Comparison of ENCODE assay signal across 16 cellular contexts in the genomic region with DNA sequence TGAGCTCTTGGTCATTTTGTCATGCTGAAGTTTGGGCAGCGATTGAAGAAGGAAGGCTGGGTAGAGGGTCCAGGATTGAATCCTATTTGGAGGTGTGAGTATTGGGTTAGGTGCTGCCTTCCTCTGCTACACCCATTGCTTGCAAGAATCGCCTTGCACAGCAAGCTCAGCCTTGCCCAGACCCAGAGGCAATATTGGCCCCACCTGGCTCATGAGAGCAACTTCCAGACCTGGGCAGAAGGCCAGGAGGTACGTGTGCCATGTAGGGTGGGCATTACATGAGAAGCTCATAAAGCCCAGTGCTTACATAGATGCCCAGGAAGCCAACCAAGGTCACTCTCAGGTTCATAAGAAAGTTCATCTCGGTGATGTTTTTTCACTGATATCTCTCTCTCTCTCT.
A peak's percentile ranks its signal among the peaks of the same experiment; 100 is the strongest.
DNase-seq lines count a peak whose midpoint lies in the region; TF ChIP-seq lines count a peak whose summit lies in the region.
"Had no signal": no experiment of that assay in that cellular context is flagged by ENCODE, and none has a peak within 500 bp of the region (broad histone marks: within the 10 kb centered on the region; RNA-seq: fewer than 3 reads in every experiment).

No MANE protein-coding gene starts in this region.

- H3K27ac ChIP-seq in mammary epithelial cell (ENCODE audit: insufficient read depth, low read depth, low read length) (no peak overlapping the region), mesenchymal stem cell (ENCODE audit: low read length, poor library complexity, severe bottlenecking) (no peak overlapping the region)
- H3K27ac ChIP-seq: BLaER1 treated with 17β-estradiol and CSF1 and Interleukin-3, amounts not matched to agents 10 nM and 100 nM; SK-N-MC had no signal

- no peak overlapping the region for H3K4me3 ChIP-seq in mammary epithelial cell (replicated peaks in 1 of 3; ENCODE audit: insufficient read depth in 1 of 3, low read depth in 2 of 3, low read length in 3 of 3)
- no peak overlapping the region for H3K4me3 ChIP-seq in mesenchymal stem cell (ENCODE audit: insufficient read depth in 1 of 2, low read depth in 1 of 2, low read length in 2 of 2)
- H3K4me3 ChIP-seq: BLaER1 treated with 17β-estradiol and CSF1 and Interleukin-3, amounts not matched to agents 10 nM and 100 nM; HAP-1; SK-N-MC had no signal

- no peak overlapping the region for H4K8ac ChIP-seq in mesenchymal stem cell (ENCODE audit: low read length)

- H3K4me1 ChIP-seq in mammary epithelial cell (ENCODE audit: insufficient read depth, low read length) = peaks cover 18% of the 10 kb centered on the region
- H3K4me1 ChIP-seq in mesenchymal stem cell (ENCODE audit: control insufficient read depth, insufficient read depth, low read depth, low read length) = peaks cover 4% of the 10 kb centered on the region
- H3K4me1 ChIP-seq: BLaER1 treated with 17β-estradiol and CSF1 and Interleukin-3, amounts not matched to agents 10 nM and 100 nM; HAP-1 had no signal

- H4K91ac ChIP-seq in mesenchymal stem cell (ENCODE audit: low read length) = no peak overlapping the region

- TF ChIP-seq CTCF in mammary epithelial cell (conservative IDR thresholded peaks at IDR 0.05 in 1 of 2, IDR thresholded peaks at IDR 0.05 in 1 of 2; ENCODE audit: extremely low read depth in 1 of 2, insufficient read depth in 1 of 2, low read depth in 1 of 2, low read length in 2 of 2) (no peak), type B pancreatic cell (conservative IDR thresholded peaks at IDR 0.05) (no peak), GM13976 (IDR thresholded peaks at IDR 0.05; ENCODE audit: borderline replicate concordance, control extremely low read depth, extremely low read depth, insufficient read depth, missing control alignments) (no peak)

- H2AFZ ChIP-seq in mammary epithelial cell (ENCODE audit: low read depth, low read length) (peak overlapping the region; percentile 6), mesenchymal stem cell (ENCODE audit: low read depth, low read length) (no peak overlapping the region)

- no peaks in the 10 kb centered on the region for H3K36me3 ChIP-seq in mammary epithelial cell (ENCODE audit: insufficient read depth, low read length)
- no peaks in the 10 kb centered on the region for H3K36me3 ChIP-seq in mesenchymal stem cell (ENCODE audit: control insufficient read depth in 1 of 2, insufficient read depth in 2 of 2, low read depth in 1 of 2, low read length in 2 of 2)
- H3K36me3 ChIP-seq: BLaER1 treated with 17β-estradiol and CSF1 and Interleukin-3, amounts not matched to agents 10 nM and 100 nM; HAP-1 had no signal

- no peak overlapping the region for H3K18ac ChIP-seq in mesenchymal stem cell (ENCODE audit: low read depth in 1 of 2, low read length in 2 of 2)

- H3K79me2 ChIP-seq in mammary epithelial cell (ENCODE audit: insufficient read depth, low read length) = no peaks in the 10 kb centered on the region

- H2BK12ac ChIP-seq in mesenchymal stem cell (ENCODE audit: low read length in 2 of 2) = no peak overlapping the region

- no TSS peak for BruUV-seq in mammary epithelial cell (replicated peaks; lab: Mats Ljungman, UMichigan)

- WGBS in mammary epithelial cell (ENCODE audit: low coverage, missing lambda C conversion rate) = 10% methylated on average over 3 of the region's 4 CpGs
- 76% methylated on average over 3 of the region's 4 CpGs for WGBS in mesenchymal stem cell

- peak overlapping the region; percentile 91 for H2AK5ac ChIP-seq in mesenchymal stem cell (ENCODE audit: low read length, severe bottlenecking)

- H3K36me3 Mint-ChIP-seq in type B pancreatic cell = no peaks in the 10 kb centered on the region

- H4K20me1 ChIP-seq in mammary epithelial cell (ENCODE audit: insufficient read depth, low read length) = no peaks in the 10 kb centered on the region
- H4K20me1 ChIP-seq: BLaER1 treated with 17β-estradiol and CSF1 and Interleukin-3, amounts not matched to agents 10 nM and 100 nM had no signal

- H3K27me3 ChIP-seq in mammary epithelial cell (ENCODE audit: insufficient read depth, low read length) (no peaks in the 10 kb centered on the region), mesenchymal stem cell (ENCODE audit: control insufficient read depth in 1 of 2, insufficient read depth in 1 of 2, low read length in 2 of 2) (no peaks in the 10 kb centered on the region)
- H3K27me3 ChIP-seq: BLaER1 treated with 17β-estradiol and CSF1 and Interleukin-3, amounts not matched to agents 10 nM and 100 nM had no signal

- no peaks in the 10 kb centered on the region for H3K79me1 ChIP-seq in mesenchymal stem cell (replicated peaks; ENCODE audit: low read length, poor library complexity, severe bottlenecking)

- no peak overlapping the region for H2BK15ac ChIP-seq in mesenchymal stem cell (ENCODE audit: low read depth, poor library complexity, severe bottlenecking)

- intact Hi-C loops in mammary epithelial cell (cut with micrococcal nuclease) = no loop called here

- peaks cover 7% of the 10 kb centered on the region for H3K4me1 Mint-ChIP-seq in type B pancreatic cell (ENCODE audit: unreplicated experiment)

- CTCF ChIA-PET in mammary epithelial cell (lab: Charles Lee; ENCODE audit: low non-redundant PET) = no interaction called here

- in situ Hi-C loops in mammary epithelial cell (cut with MboI; ENCODE audit: low sequenced_read_pairs in 2 of 2) (loop anchor here in 1 of 2 donors (10.0 kb wide), 3 partner anchors 107 to 717 kb away; a partner anchor contains a TSS), GM13976 (cut with MboI; ENCODE audit: low sequenced_read_pairs, unreplicated experiment) (no loop called here)

- peak overlapping the region; percentile 25 for H3K27ac Mint-ChIP-seq in type B pancreatic cell

- H3K14ac ChIP-seq in mesenchymal stem cell (ENCODE audit: low read length in 2 of 2) = no peak overlapping the region

- H3K4me3 Mint-ChIP-seq in type B pancreatic cell = no peak overlapping the region

- no peak overlapping the region for H3K4me2 ChIP-seq in mammary epithelial cell (ENCODE audit: insufficient read depth, low read depth, low read length)
- H3K4me2 ChIP-seq in mesenchymal stem cell (ENCODE audit: low read length, poor library complexity, severe bottlenecking) = no peak overlapping the region
- H3K4me2 ChIP-seq: BLaER1 treated with 17β-estradiol and CSF1 and Interleukin-3, amounts not matched to agents 10 nM and 100 nM had no signal

- H2BK120ac ChIP-seq in mesenchymal stem cell (ENCODE audit: low read depth, low read length) = no peak overlapping the region

- H3K9me3 ChIP-seq in mammary epithelial cell (replicated peaks; ENCODE audit: insufficient read depth, low read length) (no peaks in the 10 kb centered on the region), mesenchymal stem cell (ENCODE audit: control insufficient read depth, low read length) (no peaks in the 10 kb centered on the region)
- H3K9me3 ChIP-seq: BLaER1 treated with 17β-estradiol and CSF1 and Interleukin-3, amounts not matched to agents 10 nM and 100 nM; HAP-1 had no signal

- no peaks in the 10 kb centered on the region for H3K9me3 Mint-ChIP-seq in type B pancreatic cell

- DNase-seq in HT-29 (ENCODE audit: low spot score) (peak; percentile 48), mammary epithelial cell (peak; percentile 20), mesenchymal stem cell (no peak), type B pancreatic cell (ENCODE audit: extremely low spot score, unreplicated experiment) (no peak), GM13976 (ENCODE audit: low spot score) (no peak), AG08396 (ENCODE audit: low spot score) (no peak), HuH-7 (ENCODE audit: low spot score) (no peak)
- DNase-seq: DMS53, KG1, NCI-H1092, NCI-H187, NCI-H2171, NCI-H510A had no signal

- no peak overlapping the region for H3K9ac ChIP-seq in mammary epithelial cell (ENCODE audit: insufficient read depth, low read length)
- H3K9ac ChIP-seq in mesenchymal stem cell (ENCODE audit: low read length) = no peak overlapping the region
- H3K9ac ChIP-seq: BLaER1 treated with 17β-estradiol and CSF1 and Interleukin-3, amounts not matched to agents 10 nM and 100 nM had no signal

- H3K23ac ChIP-seq in mesenchymal stem cell (ENCODE audit: low read length in 2 of 2) = no peak overlapping the region

- H2BK5ac ChIP-seq in mesenchymal stem cell (ENCODE audit: low read depth, low read length, poor library complexity, severe bottlenecking) = no peak overlapping the region

- H3K27me3 Mint-ChIP-seq in type B pancreatic cell = no peaks in the 10 kb centered on the region

- no peak overlapping the region for H3K4ac ChIP-seq in mesenchymal stem cell (ENCODE audit: low read depth in 1 of 2, low read length in 2 of 2)

- dilution Hi-C loops in mammary epithelial cell (cut with HindIII; ENCODE audit: low sequenced_read_pairs) = no loop called here

Comparison
In these comparisons a context has a peak if more than half of its experiments do, and no peak if none do; other contexts are left out.
1. DNase-seq: peak in HT-29 (single experiment) and mammary epithelial cell (single experiment); none in mesenchymal stem cell (single experiment), type B pancreatic cell (single experiment), GM13976 (single experiment), AG08396 (single experiment) and HuH-7 (single experiment).